In the genomic region with DNA sequence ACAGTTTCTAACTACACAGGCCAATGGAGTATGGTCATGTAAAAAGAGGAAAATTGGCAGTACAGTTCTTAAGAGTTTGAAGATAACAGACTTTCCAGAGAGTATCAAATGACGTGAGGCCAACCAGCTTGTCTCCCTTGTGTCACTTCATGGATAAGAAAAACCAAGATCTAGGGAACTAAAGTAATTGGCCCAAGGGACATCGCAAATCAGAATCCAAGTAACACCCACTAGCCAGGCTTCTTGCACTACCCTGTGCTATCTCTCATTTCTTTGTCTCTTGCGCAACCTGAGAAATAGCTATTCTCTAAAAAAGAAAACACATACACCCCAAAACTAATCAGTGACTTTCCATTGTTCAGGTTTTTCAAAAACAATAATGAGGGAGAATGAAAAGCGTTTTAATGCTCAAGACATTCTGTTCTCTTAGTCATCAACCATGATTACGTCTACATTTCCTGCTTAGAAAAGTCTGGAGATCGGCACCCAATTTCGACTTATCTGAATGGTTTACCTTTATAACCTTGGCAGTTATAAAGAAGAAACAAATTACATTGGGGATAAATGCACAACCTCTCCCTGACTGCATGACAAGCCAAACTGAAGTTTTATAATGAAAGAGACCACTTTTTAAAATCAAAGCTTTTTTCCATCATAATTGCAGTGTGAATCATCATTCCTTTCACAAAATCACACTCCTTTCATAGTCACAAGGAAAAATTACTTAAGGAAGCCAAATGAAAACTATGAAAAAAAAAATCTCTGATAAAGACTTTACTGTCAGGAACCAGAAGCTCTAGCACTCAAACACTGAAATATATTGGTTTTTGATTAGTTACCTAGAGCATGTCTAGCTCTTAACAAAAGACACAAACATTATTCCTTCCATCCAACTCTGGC, we compare ENCODE assay signal across 16 cellular contexts. TPM values are rescaled to one million over a fixed set of nuclear protein-coding genes. Genes with fewer than 3 reads are reported as not detected.
A peak's percentile ranks its signal among the peaks of the same experiment; 100 is the strongest.
DNase-seq lines count a peak whose midpoint lies in the region; ATAC-seq, FAIRE-seq and TF ChIP-seq lines count a peak whose summit lies in the region.
"Had no signal": no experiment of that assay in that cellular context is flagged by ENCODE, and none has a peak within 500 bp of the region (broad histone marks: within the 10 kb centered on the region; RNA-seq: fewer than 3 reads in every experiment).

No MANE protein-coding gene starts in this region.

- H3K4me3 Mint-ChIP-seq in naive thymus-derived CD4-positive, alpha-beta T cell, result no peak overlapping the region
- H3K4me3 Mint-ChIP-seq: activated CD4-positive, alpha-beta memory T cell treated with anti-CD3 and anti-CD28 coated beads for 36 hours; CD4-positive, alpha-beta memory T cell; IgD-negative memory B cell; stimulated activated naive CD8-positive, alpha-beta T cell treated with anti-CD3 and anti-CD28 coated beads, Interleukin-15, amount 100 ng/mL, for 72 hours had no signal

- no peak for TF ChIP-seq EP300 in stomach (IDR thresholded peaks at IDR 0.05)

- no peaks in the 10 kb centered on the region for H3K27me3 ChIP-seq in bronchial epithelial cell (ENCODE audit: control insufficient read depth, insufficient read depth, low read length)
- no peaks in the 10 kb centered on the region for H3K27me3 ChIP-seq in left ventricle myocardium inferior (ENCODE audit: low read depth)
- H3K27me3 ChIP-seq in stomach, result no peaks in the 10 kb centered on the region
- no peaks in the 10 kb centered on the region for H3K27me3 ChIP-seq in naive thymus-derived CD4-positive, alpha-beta T cell (ENCODE audit: control insufficient read depth in 2 of 2, insufficient read depth in 2 of 2, low read length in 2 of 2)

- no peak for TF ChIP-seq CTCF in bronchial epithelial cell (IDR thresholded peaks at IDR 0.05; ENCODE audit: insufficient read depth, low read length, severe bottlenecking)
- no peak for TF ChIP-seq CTCF in left ventricle myocardium inferior (IDR thresholded peaks at IDR 0.05; ENCODE audit: borderline replicate concordance)
- no peak for TF ChIP-seq CTCF in stomach (IDR thresholded peaks at IDR 0.05)

- 71 to 79% (median 74%) methylated on average over 7 of the region's 7 CpGs for WGBS in stomach, 5 donors

- FAIRE-seq in bronchial epithelial cell (lab: Jason Lieb, UNC), result no peak

- no peak for ATAC-seq in naive thymus-derived CD4-positive, alpha-beta T cell
- ATAC-seq: stimulated activated naive CD8-positive, alpha-beta T cell treated with anti-CD3 and anti-CD28 coated beads, Interleukin-15, amount 100 ng/mL, for 72 hours had no signal

- peaks cover 0 to 5% (median 0%) of the 10 kb centered on the region in 5 donors for H3K27me3 Mint-ChIP-seq in naive thymus-derived CD4-positive, alpha-beta T cell
- H3K27me3 Mint-ChIP-seq: CD4-positive, alpha-beta memory T cell; IgD-negative memory B cell; stimulated activated naive CD8-positive, alpha-beta T cell treated with anti-CD3 and anti-CD28 coated beads, Interleukin-15, amount 100 ng/mL, for 72 hours had no signal

- POLR2A ChIA-PET in naive thymus-derived CD4-positive, alpha-beta T cell (lab: Charles Lee), result interaction anchor here (0.5 to 0.7 kb wide), 2 partner anchors 23 to 32 kb away, joined by 3 read pairs; no protein-coding TSS in a partner anchor

- peaks cover 0 to 5% (median 0%) of the 10 kb centered on the region in 11 donors for H3K9me3 Mint-ChIP-seq in naive thymus-derived CD4-positive, alpha-beta T cell
- H3K9me3 Mint-ChIP-seq: activated CD4-positive, alpha-beta memory T cell treated with anti-CD3 and anti-CD28 coated beads for 36 hours; stimulated activated naive CD8-positive, alpha-beta T cell treated with anti-CD3 and anti-CD28 coated beads, Interleukin-15, amount 100 ng/mL, for 72 hours had no signal

- H3K36me3 Mint-ChIP-seq in naive thymus-derived CD4-positive, alpha-beta T cell, result no peaks in the 10 kb centered on the region
- H3K36me3 Mint-ChIP-seq: activated CD4-positive, alpha-beta memory T cell treated with anti-CD3 and anti-CD28 coated beads for 36 hours; CD4-positive, alpha-beta memory T cell; IgD-negative memory B cell had no signal

- no peaks in the 10 kb centered on the region for H3K9me3 ChIP-seq in left ventricle myocardium inferior (replicated peaks)
- H3K9me3 ChIP-seq in stomach, result no peaks in the 10 kb centered on the region
- no peaks in the 10 kb centered on the region for H3K9me3 ChIP-seq in naive thymus-derived CD4-positive, alpha-beta T cell (ENCODE audit: control insufficient read depth in 2 of 3, low read length in 3 of 3)

- H3K4me3 ChIP-seq in bronchial epithelial cell (ENCODE audit: low read depth, low read length) (no peak overlapping the region), left ventricle myocardium inferior (no peak overlapping the region), stomach (no peak overlapping the region)
- no peak overlapping the region for H3K4me3 ChIP-seq in naive thymus-derived CD4-positive, alpha-beta T cell (ENCODE audit: low read length)
- H3K4me3 ChIP-seq: SK-N-MC had no signal

- TF ChIP-seq POLR2A in stomach (IDR thresholded peaks at IDR 0.05), result no peak

- H3K4me1 Mint-ChIP-seq in naive thymus-derived CD4-positive, alpha-beta T cell, result no peaks in the 10 kb centered on the region
- H3K4me1 Mint-ChIP-seq: CD4-positive, alpha-beta memory T cell; IgD-negative memory B cell; stimulated activated naive CD8-positive, alpha-beta T cell treated with anti-CD3 and anti-CD28 coated beads, Interleukin-15, amount 100 ng/mL, for 72 hours had no signal

- no peaks in the 10 kb centered on the region for H3K36me3 ChIP-seq in bronchial epithelial cell (ENCODE audit: control insufficient read depth, insufficient read depth, low read length)
- peaks cover 11% of the 10 kb centered on the region for H3K36me3 ChIP-seq in left ventricle myocardium inferior
- H3K36me3 ChIP-seq in stomach, result peaks cover 0 to 4% (median 0%) of the 10 kb centered on the region in 4 donors
- H3K36me3 ChIP-seq in naive thymus-derived CD4-positive, alpha-beta T cell (ENCODE audit: control insufficient read depth in 2 of 3, insufficient read depth in 3 of 3, low read length in 3 of 3), result no peaks in the 10 kb centered on the region

- H3K27ac Mint-ChIP-seq in naive thymus-derived CD4-positive, alpha-beta T cell, result no peak overlapping the region
- H3K27ac Mint-ChIP-seq: activated CD4-positive, alpha-beta memory T cell treated with anti-CD3 and anti-CD28 coated beads for 36 hours; CD4-positive, alpha-beta memory T cell; IgD-negative memory B cell; stimulated activated naive CD8-positive, alpha-beta T cell treated with anti-CD3 and anti-CD28 coated beads, Interleukin-15, amount 100 ng/mL, for 72 hours had no signal

- intact Hi-C loops in left ventricle myocardium inferior (cut with micrococcal nuclease), result no loop called here
- intact Hi-C loops in stomach (cut with DNase I; ENCODE audit: low total_unique reads), result no loop called here
- intact Hi-C loops in naive thymus-derived CD4-positive, alpha-beta T cell (cut with micrococcal nuclease), result no loop called here

- peak overlapping the region; percentile 88 for H3K27ac ChIP-seq in left ventricle myocardium inferior (replicated peaks)
- H3K27ac ChIP-seq in stomach, result peak overlapping the region in 3 of 5 donors; percentile 12 to 55 (median 51)
- H3K27ac ChIP-seq in naive thymus-derived CD4-positive, alpha-beta T cell (ENCODE audit: low read depth, low read length), result no peak overlapping the region
- H3K27ac ChIP-seq: SK-N-MC had no signal

- peak; percentile 89 for DNase-seq in HS-27A (ENCODE audit: low read depth)
- DNase-seq in bronchial epithelial cell (ENCODE audit: low read depth), result peak; percentile 77
- DNase-seq in left ventricle myocardium inferior, result no peak
- DNase-seq in stomach, result no peak
- no peak for DNase-seq in naive thymus-derived CD4-positive, alpha-beta T cell
- no peak for DNase-seq in NCI-H187 treated with DMSO at 0.1 percent for 48 hours (lab: John Stamatoyannopoulos, UW)
- DNase-seq in NCI-H69 (lab: John Stamatoyannopoulos, UW), result no peak
- DNase-seq in activated CD4-positive, alpha-beta T cell treated with anti-CD3 and anti-CD28 coated beads for 48 hours, result no peak
- DNase-seq: activated CD4-positive, alpha-beta memory T cell treated with anti-CD3 and anti-CD28 coated beads for 36 hours; amygdala; CD4-positive, alpha-beta memory T cell; head of caudate nucleus; NCI-H446; stimulated activated naive CD8-positive, alpha-beta T cell treated with anti-CD3 and anti-CD28 coated beads, Interleukin-15, amount 100 ng/mL, for 72 hours had no signal

- CTCF ChIA-PET in naive thymus-derived CD4-positive, alpha-beta T cell (lab: Charles Lee), result no interaction called here

- H3K4me1 ChIP-seq in left ventricle myocardium inferior, result peaks cover 86% of the 10 kb centered on the region
- H3K4me1 ChIP-seq in stomach, result peaks cover 0 to 16% (median 0%) of the 10 kb centered on the region in 4 donors
- H3K4me1 ChIP-seq in naive thymus-derived CD4-positive, alpha-beta T cell (ENCODE audit: control insufficient read depth in 2 of 2, insufficient read depth in 2 of 2, low read length in 2 of 2), result no peaks in the 10 kb centered on the region

RNA-seq across cellular contexts. Expression of a gene that starts 42.1 kb away (rescaled TPM):
- total RNA-seq in bronchial epithelial cell, result 4.5 and 9.1 TPM in 2 replicates
- total RNA-seq in left ventricle myocardium inferior, result 38.4 TPM
- total RNA-seq in stomach, result 10 to 100 TPM; 17.7 to 76.8 (median 34.0) TPM
- polyA plus RNA-seq in stomach, result 1 to 10 TPM; 1.5 to 3.1 (median 2.8) TPM
- total RNA-seq in naive thymus-derived CD4-positive, alpha-beta T cell, result 1 to 10 TPM in 1 of 5 experiments, under 1 TPM in 3, not detected in 1; 0.19 to 2.8 (median 0.46) TPM
- not detected for polyA plus RNA-seq in naive thymus-derived CD4-positive, alpha-beta T cell
- total RNA-seq: CD4-positive, alpha-beta memory T cell had no signal
- polyA plus RNA-seq: CD4-positive, alpha-beta memory T cell; IgD-negative memory B cell had no signal

Comparison
In these comparisons a context has a peak if more than half of its experiments do, and no peak if none do; other contexts are left out.
1. DNase-seq: peak in HS-27A (single experiment) and bronchial epithelial cell (single experiment); none in left ventricle myocardium inferior (single experiment), stomach (single experiment), naive thymus-derived CD4-positive, alpha-beta T cell (0 of 9), NCI-H187 treated with DMSO at 0.1 percent for 48 hours (single experiment), NCI-H69 (single experiment) and activated CD4-positive, alpha-beta T cell treated with anti-CD3 and anti-CD28 coated beads for 48 hours (single experiment).